In genomic region chr2:88739985-88740600, GRCh38 we compare ENCODE assay signal across 8 cellular contexts. TPM values are rescaled to one million over a fixed set of nuclear protein-coding genes. Genes with fewer than 3 reads are reported as not detected.
DNase-seq lines count a peak whose midpoint lies in the region; ATAC-seq and TF ChIP-seq lines count a peak whose summit lies in the region.

No MANE protein-coding gene starts in this region.

- no peak overlapping the region for H3K27ac Mint-ChIP-seq in activated naive CD8-positive, alpha-beta T cell treated with anti-CD3 and anti-CD28 coated beads for 36 hours

- H3K9ac ChIP-seq in GM23248 = no peak overlapping the region

- H3K4me1 Mint-ChIP-seq in activated naive CD8-positive, alpha-beta T cell treated with anti-CD3 and anti-CD28 coated beads for 36 hours = peaks cover 27% of the 10 kb centered on the region

- H3K79me2 ChIP-seq in GM23248 (ENCODE audit: insufficient read depth) = no peaks in the 10 kb centered on the region

- DNase-seq in GF-D8 (lab: John Stamatoyannopoulos, UW) (peak; percentile 47), GM23248 (peak; percentile 65), LoVo (ENCODE audit: low spot score) (peak; percentile 60), SKM-1 (lab: John Stamatoyannopoulos, UW; ENCODE audit: unreplicated experiment) (peak; percentile 75), heart right ventricle (peak; percentile 52 to 76), retinal pigment epithelial cell (ENCODE audit: low read depth) (peak; percentile 18)
- peak; percentile 63 for DNase-seq in activated naive CD8-positive, alpha-beta T cell treated with anti-CD3 and anti-CD28 coated beads for 36 hours

- H3K27me3 ChIP-seq in GM23248 (replicated peaks; ENCODE audit: insufficient read depth) = no peaks in the 10 kb centered on the region
- H3K27me3 ChIP-seq in heart right ventricle = no peaks in the 10 kb centered on the region

- 0 out of 2 replicates have a peak, but pooled peaks cover 5% of the 10 kb centered on the region for H3F3A ChIP-seq in GM23248 (ENCODE audit: insufficient read depth)

- H3K36me3 Mint-ChIP-seq in activated naive CD8-positive, alpha-beta T cell treated with anti-CD3 and anti-CD28 coated beads for 36 hours = peaks cover 46% of the 10 kb centered on the region

- H4K20me1 ChIP-seq in GM23248 (ENCODE audit: insufficient read depth) = no peaks in the 10 kb centered on the region

- in situ Hi-C loops in GM23248 (cut with MboI) = no loop called here

- H3K9me3 Mint-ChIP-seq in activated naive CD8-positive, alpha-beta T cell treated with anti-CD3 and anti-CD28 coated beads for 36 hours = peaks cover 18% of the 10 kb centered on the region

- intact Hi-C loops in heart right ventricle (cut with DNase I) = loop anchor here in 6 of 10 donors (5.0 to 10.0 kb wide), 7 partner anchors 48 to 177 kb away; partner anchors contain the start of gene RPIA (in 2 of the 6)

- H3K4me1 ChIP-seq in GM23248 (ENCODE audit: insufficient read depth) (peaks cover 16% of the 10 kb centered on the region), heart right ventricle (peaks cover 8 to 50% (median 34%) of the 10 kb centered on the region in 9 donors)

- no peak overlapping the region for H3K4me2 ChIP-seq in GM23248 (ENCODE audit: unreplicated experiment)

- no peaks in the 10 kb centered on the region for H3K9me2 ChIP-seq in GM23248 (ENCODE audit: insufficient read depth)

- TF ChIP-seq CTCF in heart right ventricle (IDR thresholded peaks at IDR 0.05) (peak; percentile 88 to 96 (median 93)), retinal pigment epithelial cell (conservative IDR thresholded peaks at IDR 0.05; ENCODE audit: low read depth, low read length) (peak; percentile 98)

- H3K9me3 ChIP-seq in GM23248 (ENCODE audit: low read depth) (no peaks in the 10 kb centered on the region), heart right ventricle (peaks cover 0 to 18% (median under 1%) of the 10 kb centered on the region in 11 donors)

- H3K27ac ChIP-seq in GM23248 (no peak overlapping the region), heart right ventricle (peak overlapping the region in 5 of 10 donors; percentile 20 to 87 (median 74))

- no peaks in the 10 kb centered on the region for H3K27me3 Mint-ChIP-seq in activated naive CD8-positive, alpha-beta T cell treated with anti-CD3 and anti-CD28 coated beads for 36 hours

- no peak overlapping the region for H3K4me3 ChIP-seq in GM23248
- H3K4me3 ChIP-seq in heart right ventricle = no peak overlapping the region
- H3K4me3 ChIP-seq in retinal pigment epithelial cell (ENCODE audit: low read length) = no peak overlapping the region

- no peak overlapping the region for H3K4me3 Mint-ChIP-seq in activated naive CD8-positive, alpha-beta T cell treated with anti-CD3 and anti-CD28 coated beads for 36 hours

- 35 to 36% methylated on average over 7 of the region's 7 CpGs for WGBS in GM23248 (ENCODE audit: low coverage in 1 of 2, low lambda C conversion rate in 2 of 2, missing lambda C conversion rate in 2 of 2), 2 experiments
- WGBS in heart right ventricle, 2 donors = 27 to 39% methylated on average over 7 of the region's 7 CpGs

- H2AFZ ChIP-seq in GM23248 = no peak overlapping the region

- H3K36me3 ChIP-seq in GM23248 (ENCODE audit: low read depth) (0 out of 2 replicates have a peak, but pooled peaks cover 13% of the 10 kb centered on the region), heart right ventricle (peaks cover 0 to 80% (median 11%) of the 10 kb centered on the region in 9 donors)

- ATAC-seq in heart right ventricle = peak in 7 of 8 donors; percentile 56 to 73 (median 70)
- no peak for ATAC-seq in HG02588 (IDR thresholded peaks at IDR 0.05; ENCODE audit: unreplicated experiment)

RNA-seq across cellular contexts. Expression of gene RPIA, which starts 48.6 kb away (rescaled TPM):
- total RNA-seq in GM23248 (2014; rRNA removed; shearing (Covaris generic)) = 3.0 and 5.8 TPM in 2 replicates
- polyA plus RNA-seq in GM23248 (2016; fragmentation: Nextera tagmentation; extraction: Ambion mirVana) = 9.2 and 10.6 TPM in 2 replicates
- 10 to 100 TPM; 87.6 to 88.5 TPM for total RNA-seq in activated naive CD8-positive, alpha-beta T cell treated with anti-CD3 and anti-CD28 coated beads for 36 hours
- total RNA-seq in heart right ventricle = 10 to 100 TPM in 9 of 10 donors, 1 to 10 TPM in 1; 9.1 to 18.7 (median 13.5) TPM
- polyA plus RNA-seq in heart right ventricle = 10 to 100 TPM; 11.3 to 15.1 TPM

Comparison
In these comparisons a context has a peak if more than half of its experiments do, and no peak if none do; other contexts are left out.
1. DNase-seq: peak in every context shown above with its lines; median percentile 75 in SKM-1; 65 in GM23248; 64 in heart right ventricle; 63 in activated naive CD8-positive, alpha-beta T cell treated with anti-CD3 and anti-CD28 coated beads for 36 hours; 60 in LoVo; 47 in GF-D8; 18 in retinal pigment epithelial cell.
2. RNA of gene RPIA, which starts 48.6 kb away (total RNA-seq): 87.6 to 88.5 TPM in activated naive CD8-positive, alpha-beta T cell treated with anti-CD3 and anti-CD28 coated beads for 36 hours; 9.1 to 18.7 TPM in heart right ventricle and 3.0 to 5.8 TPM in GM23248; every median in the first group is over 4 times any median in the second.